ENCODE assay signal across 8 cellular contexts in the genomic region with DNA sequence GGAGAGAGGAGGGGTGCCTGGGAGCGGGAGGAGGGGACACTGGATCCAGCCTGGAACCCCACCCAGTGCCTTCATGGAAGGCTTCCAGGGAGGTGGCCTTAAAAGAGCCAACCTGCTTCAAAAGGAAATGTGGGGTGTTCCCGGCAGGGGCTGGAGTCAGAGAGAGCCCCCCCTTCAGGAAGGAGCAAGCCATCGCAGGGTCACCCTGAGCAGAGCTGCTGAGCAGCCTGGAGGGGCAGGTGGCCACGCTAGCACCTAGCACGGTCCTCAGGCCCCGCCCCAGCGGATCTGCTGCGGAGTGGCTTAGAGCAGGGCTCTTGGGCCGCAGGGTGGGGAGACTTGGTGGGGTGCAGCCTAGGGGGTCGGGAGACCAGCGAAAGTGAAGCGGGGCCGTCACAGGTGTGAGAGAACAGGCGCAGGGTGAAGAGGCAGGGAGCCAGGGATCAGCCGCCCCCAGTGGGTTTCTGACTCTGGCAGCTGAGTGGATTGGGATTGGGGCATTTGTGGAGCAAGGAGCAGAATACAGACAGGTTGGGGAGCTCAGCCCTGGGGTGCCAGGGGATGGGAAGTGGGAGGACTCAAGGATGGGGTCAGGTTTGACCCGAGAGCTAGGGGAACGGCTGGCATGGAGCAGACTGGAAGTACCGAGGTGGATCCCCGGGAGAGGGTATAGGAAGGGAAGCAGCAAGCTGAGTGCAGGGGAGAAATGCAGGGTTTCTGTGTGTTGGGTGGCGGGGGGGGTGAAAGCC. TPM values are rescaled to one million over a fixed set of nuclear protein-coding genes. Genes with fewer than 3 reads are reported as not detected.
DNase-seq lines count a peak whose midpoint lies in the region; ATAC-seq and TF ChIP-seq lines count a peak whose summit lies in the region.

No MANE protein-coding gene starts in this region.

- no peak overlapping the region for H3K27ac ChIP-seq in AG04450 (ENCODE audit: low read depth, low read length)
- H3K27ac ChIP-seq in gastrocnemius medialis, result no peak overlapping the region
- H3K27ac ChIP-seq in ascending aorta, result no peak overlapping the region

- no peak overlapping the region for H3K4me3 Mint-ChIP-seq in activated B cell treated with CpG ODN at 0.5 μM for 24 hours

- no peak overlapping the region for H3K4me3 ChIP-seq in AG04450 (ENCODE audit: low read depth, low read length)
- no peak overlapping the region for H3K4me3 ChIP-seq in GM12875 (ENCODE audit: low read depth, low read length)
- H3K4me3 ChIP-seq in gastrocnemius medialis, result no peak overlapping the region
- no peak overlapping the region for H3K4me3 ChIP-seq in ascending aorta

- no peaks in the 10 kb centered on the region for H3K9me3 Mint-ChIP-seq in activated B cell treated with CpG ODN at 0.5 μM for 24 hours

- in situ Hi-C loops in gastrocnemius medialis (cut with MboI; ENCODE audit: low sequenced_read_pairs in 4 of 4), result no loop called here

- TF ChIP-seq POLR2A in gastrocnemius medialis (IDR thresholded peaks at IDR 0.05), result no peak

- POLR2A ChIA-PET in AG04450 (lab: Yijun Ruan, JAX), result interaction anchor here (0.7 to 1.1 kb wide), 2 partner anchors 9 to 22 kb away, joined by 3 to 4 read pairs; a partner anchor contains a TSS
- POLR2A ChIA-PET in activated B cell treated with CpG ODN at 0.5 μM for 24 hours (lab: Charles Lee), result interaction anchor here (0.6 kb wide), 1 partner anchor 15 kb away, joined by 8 read pairs; no protein-coding TSS in a partner anchor

- no peak overlapping the region for H3K27ac Mint-ChIP-seq in activated B cell treated with CpG ODN at 0.5 μM for 24 hours

- H3K36me3 Mint-ChIP-seq in activated B cell treated with CpG ODN at 0.5 μM for 24 hours (ENCODE audit: low read depth), result no peaks in the 10 kb centered on the region

- peaks cover 3% of the 10 kb centered on the region for H3K27me3 Mint-ChIP-seq in activated B cell treated with CpG ODN at 0.5 μM for 24 hours

- TF ChIP-seq CTCF in AG04450 (IDR thresholded peaks at IDR 0.05; ENCODE audit: low read depth, low read length) (peak; percentile 25; the same call in 1 of the 2 replicates), GM12875 (IDR thresholded peaks at IDR 0.05; ENCODE audit: borderline replicate concordance, insufficient read depth, low read depth, low read length) (peak; percentile 56), activated B cell treated with CpG ODN at 0.5 μM for 24 hours (IDR thresholded peaks at IDR 0.05) (no peak), gastrocnemius medialis (IDR thresholded peaks at IDR 0.05 in 4 of 5, conservative IDR thresholded peaks at IDR 0.05 in 1 of 5) (no peak), ascending aorta (IDR thresholded peaks at IDR 0.05) (no peak)

- DNase-seq in AG04450 (ENCODE audit: low read depth, low spot score) (no peak), activated B cell treated with CpG ODN at 0.5 μM for 24 hours (no peak), islet precursor cell (peak; percentile 75), NCI-H2029 (lab: John Stamatoyannopoulos, UW) (no peak), gastrocnemius medialis (no peak), ascending aorta (ENCODE audit: low spot score in 2 of 2) (no peak)
- DNase-seq in stimulated activated naive CD4-positive, alpha-beta T cell treated with Interleukin-2 at 50 U/mL for 16 hours (lab: John Stamatoyannopoulos, UW), result no peak

- CTCF ChIA-PET in AG04450 (lab: Charles Lee), result no interaction called here
- CTCF ChIA-PET in activated B cell treated with CpG ODN at 0.5 μM for 24 hours (lab: Charles Lee), result no interaction called here

- H3K27me3 ChIP-seq in AG04450 (ENCODE audit: control insufficient read depth, insufficient read depth, low read length), result peaks cover 7% of the 10 kb centered on the region
- H3K27me3 ChIP-seq in gastrocnemius medialis, result no peaks in the 10 kb centered on the region
- no peaks in the 10 kb centered on the region for H3K27me3 ChIP-seq in ascending aorta

- ATAC-seq in activated B cell treated with CpG ODN at 0.5 μM for 24 hours (ENCODE audit: low read depth) (peak; percentile 54), gastrocnemius medialis (no peak)

- H3K9me3 ChIP-seq in AG04450 (ENCODE audit: control insufficient read depth, insufficient read depth, low read length) (no peaks in the 10 kb centered on the region; the same call in 1 of the 2 replicates), gastrocnemius medialis (no peaks in the 10 kb centered on the region), ascending aorta (no peaks in the 10 kb centered on the region)

- intact Hi-C loops in activated B cell treated with CpG ODN at 0.5 μM for 24 hours (cut with micrococcal nuclease), result no loop called here
- intact Hi-C loops in gastrocnemius medialis (cut with DNase I; ENCODE audit: low total_unique reads), result no loop called here
- intact Hi-C loops in ascending aorta (cut with DNase I), result no loop called here

- H3K4me1 Mint-ChIP-seq in activated B cell treated with CpG ODN at 0.5 μM for 24 hours, result no peaks in the 10 kb centered on the region

- no peaks in the 10 kb centered on the region for H3K36me3 ChIP-seq in gastrocnemius medialis
- no peaks in the 10 kb centered on the region for H3K36me3 ChIP-seq in ascending aorta

- peaks cover 0 to 8% of the 10 kb centered on the region in 2 donors for H3K4me1 ChIP-seq in gastrocnemius medialis
- H3K4me1 ChIP-seq in ascending aorta, result no peaks in the 10 kb centered on the region

RNA-seq across cellular contexts. Expression of a gene that starts 1.5 kb away (rescaled TPM):
- not detected in 2 replicates for polyA plus RNA-seq in AG04450 (2011; rRNA removed)
- polyA minus RNA-seq in AG04450 (2011; rRNA and poly(A)+ RNA removed), result not detected in 2 replicates
- total RNA-seq in activated B cell treated with CpG ODN at 0.5 μM for 24 hours (not detected in 2 replicates), gastrocnemius medialis (under 1 TPM in 1 of 4 donors, not detected in 3; 1.00 TPM), ascending aorta (not detected)

RNA-seq across cellular contexts. Expression of a gene that starts 9.3 kb away (rescaled TPM):
- 48.1 and 64.2 TPM in 2 replicates for polyA plus RNA-seq in AG04450 (2011; rRNA removed)
- polyA minus RNA-seq in AG04450 (2011; rRNA and poly(A)+ RNA removed), result 15.2 and 16.8 TPM in 2 replicates
- total RNA-seq in activated B cell treated with CpG ODN at 0.5 μM for 24 hours (47.7 and 53.6 TPM in 2 replicates), gastrocnemius medialis (100 to 1,000 TPM in 3 of 4 donors, 10 to 100 TPM in 1; 73.5 to 145 (median 132) TPM), ascending aorta (389 TPM)

RNA-seq across cellular contexts. Expression of a gene that starts 23.2 kb away (rescaled TPM):
- 56.3 and 75.2 TPM in 2 replicates for polyA plus RNA-seq in AG04450 (2011; rRNA removed)
- 50.5 and 68.7 TPM in 2 replicates for polyA minus RNA-seq in AG04450 (2011; rRNA and poly(A)+ RNA removed)
- 86.7 and 89.2 TPM in 2 replicates for total RNA-seq in activated B cell treated with CpG ODN at 0.5 μM for 24 hours
- 100 to 1,000 TPM in 3 of 4 donors, 10 to 100 TPM in 1; 95.2 to 266 (median 155) TPM for total RNA-seq in gastrocnemius medialis
- 97.2 TPM for total RNA-seq in ascending aorta

RNA-seq across cellular contexts. Expression of a gene that starts 40.6 kb away (rescaled TPM):
- 26.9 and 45.6 TPM in 2 replicates for polyA plus RNA-seq in AG04450 (2011; rRNA removed)
- 53.4 and 74.6 TPM in 2 replicates for polyA minus RNA-seq in AG04450 (2011; rRNA and poly(A)+ RNA removed)
- total RNA-seq in activated B cell treated with CpG ODN at 0.5 μM for 24 hours (142 and 160 TPM in 2 replicates), gastrocnemius medialis (10 to 100 TPM; 47.8 to 61.3 (median 53.0) TPM), ascending aorta (85.8 TPM)

RNA-seq across cellular contexts. Expression of a gene that starts 52.4 kb away (rescaled TPM):
- 12.0 and 17.4 TPM in 2 replicates for polyA plus RNA-seq in AG04450 (2011; rRNA removed)
- 45.9 and 62.9 TPM in 2 replicates for polyA minus RNA-seq in AG04450 (2011; rRNA and poly(A)+ RNA removed)
- total RNA-seq in activated B cell treated with CpG ODN at 0.5 μM for 24 hours, result 0.81 and 0.86 TPM in 2 replicates
- 1 to 10 TPM; 1.8 to 3.8 (median 2.0) TPM for total RNA-seq in gastrocnemius medialis
- total RNA-seq in ascending aorta, result 31.9 TPM

Comparison
In these comparisons a context has a peak if more than half of its experiments do, and no peak if none do; other contexts are left out.
1. CTCF ChIP-seq: peak in AG04450 (single experiment) and GM12875 (single experiment); none in activated B cell treated with CpG ODN at 0.5 μM for 24 hours (single experiment), gastrocnemius medialis (0 of 5) and ascending aorta (0 of 3).